11 cellular contexts compared by ENCODE assay signal in genomic region chr18:9710037-9710436, GRCh38. TPM values are rescaled to one million over a fixed set of nuclear protein-coding genes. Genes with fewer than 3 reads are reported as not detected.
DNase-seq lines count a peak whose midpoint lies in the region; ATAC-seq, FAIRE-seq and TF ChIP-seq lines count a peak whose summit lies in the region.
"Had no signal": no experiment of that assay in that cellular context is flagged by ENCODE, and none has a peak within 500 bp of the region (broad histone marks: within the 10 kb centered on the region; RNA-seq: fewer than 3 reads in every experiment).

No MANE protein-coding gene starts in this region.

- POLR2A ChIA-PET in activated CD4-positive, alpha-beta T cell treated with anti-CD3 and anti-CD28 coated beads, Interleukin-2, amount 10 ng/mL, durations not matched to agents 7 days and 5 days (lab: Charles Lee), result no interaction called here
- POLR2A ChIA-PET in activated CD4-positive, alpha-beta T cell treated with anti-CD3 and anti-CD28 coated beads for 36 hours (lab: Charles Lee), result interaction anchor here (0.8 kb wide), 1 partner anchor 11 kb away, joined by 3 read pairs; no protein-coding TSS in a partner anchor
- POLR2A ChIA-PET in K562 (lab: Yijun Ruan, JAX), result interaction anchor here (0.6 to 0.8 kb wide), 3 partner anchors 13 to 613 kb away, joined by 3 to 4 read pairs (median 4); no protein-coding TSS in a partner anchor

- H3K27ac ChIP-seq in K562 (ENCODE audit: extremely low read depth, low read depth, low read length) (no peak overlapping the region), tibial nerve (peak overlapping the region in 3 of 4 donors; percentile 90 to 95 (median 93))

- TF ChIP-seq CTCF in K562 (IDR thresholded peaks at IDR 0.05 in 2 of 3, conservative IDR thresholded peaks at IDR 0.05 in 1 of 3; ENCODE audit: insufficient read depth in 2 of 3, low read depth in 1 of 3, low read length in 3 of 3), result no peak
- no peak for TF ChIP-seq CTCF in tibial nerve (IDR thresholded peaks at IDR 0.05)

- H2AFZ ChIP-seq in K562 (ENCODE audit: low read depth, low read length), result no peak overlapping the region

- peaks cover 42 to 64% of the 10 kb centered on the region in 2 experiments for H3K4me1 ChIP-seq in K562 (replicated peaks in 1 of 2; ENCODE audit: control insufficient read depth in 2 of 2, insufficient read depth in 2 of 2, low read length in 2 of 2)
- H3K4me1 ChIP-seq in mononuclear cell (ENCODE audit: insufficient read depth, low read length), result peaks cover 70% of the 10 kb centered on the region
- H3K4me1 ChIP-seq in tibial nerve, result peaks cover 0 to 36% (median 8%) of the 10 kb centered on the region in 4 donors

- H3K27me3 ChIP-seq in K562 (ENCODE audit: control insufficient read depth in 2 of 2, insufficient read depth in 2 of 2, low read length in 2 of 2) (no peaks in the 10 kb centered on the region), mononuclear cell (ENCODE audit: insufficient read depth, low read length) (peaks cover 7% of the 10 kb centered on the region), tibial nerve (no peaks in the 10 kb centered on the region)

- no peaks in the 10 kb centered on the region for H3K9me1 ChIP-seq in K562 (ENCODE audit: control insufficient read depth, insufficient read depth, low read length)

- no peaks in the 10 kb centered on the region for H3K9me3 ChIP-seq in K562 (replicated peaks; ENCODE audit: control insufficient read depth, insufficient read depth, low read depth, low read length)
- H3K9me3 ChIP-seq in mononuclear cell (ENCODE audit: low read depth, low read length), result no peaks in the 10 kb centered on the region
- no peaks in the 10 kb centered on the region for H3K9me3 ChIP-seq in tibial nerve

- WGBS in K562 (ENCODE audit: insufficient coverage, low coverage, missing lambda C conversion rate), result 82% methylated on average over 4 of the region's 4 CpGs
- WGBS in tibial nerve, 2 donors, result 82 to 84% methylated on average over 4 of the region's 4 CpGs

- no peak overlapping the region; the same call in 1 of the 2 replicates for H3K4me3 ChIP-seq in K562
- peak overlapping the region; percentile 67 for H3K4me3 ChIP-seq in mononuclear cell (ENCODE audit: low read length)
- peak overlapping the region in 2 of 4 donors; percentile 82 to 89 for H3K4me3 ChIP-seq in tibial nerve
- H3K4me3 ChIP-seq: lung had no signal

- no peak for DNase-seq in activated CD4-positive, alpha-beta T cell treated with anti-CD3 and anti-CD28 coated beads, Interleukin-2, amount 10 ng/mL, durations not matched to agents 7 days and 5 days
- DNase-seq in activated CD4-positive, alpha-beta T cell treated with anti-CD3 and anti-CD28 coated beads for 36 hours, result no peak
- no peak for DNase-seq in K562 (ENCODE audit: extremely low read depth in 1 of 4, low spot score in 3 of 4)
- no peak for DNase-seq in tibial nerve (ENCODE audit: low spot score in 2 of 2)
- no peak for DNase-seq in COLO668 (lab: John Stamatoyannopoulos, UW; ENCODE audit: unreplicated experiment)
- no peak for DNase-seq in SIG-M5 (lab: John Stamatoyannopoulos, UW)
- DNase-seq: activated T-cell treated with anti-CD3 and anti-CD28 coated beads, Interleukin-2, amount 50 U/mL, for 24 hours; stimulated activated CD4-positive, alpha-beta T cell treated with anti-CD3 and anti-CD28 coated beads, Interleukin-4, amount 100 ng/mL, for 4 hours had no signal

- H3K36me3 ChIP-seq in K562 (ENCODE audit: control insufficient read depth, insufficient read depth, low read length), result peaks cover 17% of the 10 kb centered on the region; the same call in 2 of the 3 replicates
- H3K36me3 ChIP-seq in tibial nerve, result no peaks in the 10 kb centered on the region

- BruUV-seq in K562 (replicated peaks; lab: Mats Ljungman, UMichigan), result no TSS peak

- no peak for TF ChIP-seq EP300 in K562 (IDR thresholded peaks at IDR 0.05; ENCODE audit: low read length)
- TF ChIP-seq EP300 in tibial nerve (IDR thresholded peaks at IDR 0.05), result no peak

- H3K4me1 Mint-ChIP-seq in activated CD4-positive, alpha-beta T cell treated with anti-CD3 and anti-CD28 coated beads, Interleukin-2, amount 10 ng/mL, durations not matched to agents 7 days and 5 days, result peaks cover 43% of the 10 kb centered on the region
- H3K4me1 Mint-ChIP-seq in activated CD4-positive, alpha-beta T cell treated with anti-CD3 and anti-CD28 coated beads for 36 hours, result peaks cover 31% of the 10 kb centered on the region

- 0 out of 2 replicates have a peak overlapping the region, but pooled peaks have one; percentile 80 for H3K4me2 ChIP-seq in K562 (ENCODE audit: insufficient read depth, low read length)

- no peaks in the 10 kb centered on the region for H3K36me3 Mint-ChIP-seq in activated CD4-positive, alpha-beta T cell treated with anti-CD3 and anti-CD28 coated beads, Interleukin-2, amount 10 ng/mL, durations not matched to agents 7 days and 5 days (ENCODE audit: low read depth)
- no peaks in the 10 kb centered on the region for H3K36me3 Mint-ChIP-seq in activated CD4-positive, alpha-beta T cell treated with anti-CD3 and anti-CD28 coated beads for 36 hours (ENCODE audit: low read depth)

- in situ Hi-C loops in K562 (cut with MboI), result no loop called here

- H3K9ac ChIP-seq in K562 (ENCODE audit: insufficient read depth in 1 of 2, low read depth in 2 of 2, low read length in 2 of 2), result no peak overlapping the region

- no peak for ATAC-seq in activated CD4-positive, alpha-beta T cell treated with anti-CD3 and anti-CD28 coated beads for 36 hours
- no peak for ATAC-seq in K562
- no peak for ATAC-seq in HG02973 (IDR thresholded peaks at IDR 0.05; ENCODE audit: unreplicated experiment)

- no peak for FAIRE-seq in K562 (lab: Jason Lieb, UNC)

- no peak for TF ChIP-seq RAD21 in K562 (CRISPR knock-in tag; conservative IDR thresholded peaks at IDR 0.05 in 1 of 2, IDR thresholded peaks at IDR 0.05 in 1 of 2)

- H3K9me3 Mint-ChIP-seq in activated CD4-positive, alpha-beta T cell treated with anti-CD3 and anti-CD28 coated beads, Interleukin-2, amount 10 ng/mL, durations not matched to agents 7 days and 5 days, result no peaks in the 10 kb centered on the region
- H3K9me3 Mint-ChIP-seq in activated CD4-positive, alpha-beta T cell treated with anti-CD3 and anti-CD28 coated beads for 36 hours (ENCODE audit: low read depth), result no peaks in the 10 kb centered on the region
- H3K9me3 Mint-ChIP-seq: activated T-cell treated with anti-CD3 and anti-CD28 coated beads, Interleukin-2, amount 50 U/mL, for 24 hours had no signal

- TF ChIP-seq POLR2A in K562 (conservative IDR thresholded peaks at IDR 0.05) (no peak), tibial nerve (IDR thresholded peaks at IDR 0.05) (no peak)

- H3K27me3 Mint-ChIP-seq in activated CD4-positive, alpha-beta T cell treated with anti-CD3 and anti-CD28 coated beads, Interleukin-2, amount 10 ng/mL, durations not matched to agents 7 days and 5 days, result peaks cover 79% of the 10 kb centered on the region
- H3K27me3 Mint-ChIP-seq in activated CD4-positive, alpha-beta T cell treated with anti-CD3 and anti-CD28 coated beads for 36 hours, result peaks cover 78% of the 10 kb centered on the region

- intact Hi-C loops in activated CD4-positive, alpha-beta T cell treated with anti-CD3 and anti-CD28 coated beads for 36 hours (cut with DNase I, micrococcal nuclease), result loop anchor here in 1 of 2 experiments (2.0 kb wide), 1 partner anchor 567 kb away; no protein-coding TSS in a partner anchor
- intact Hi-C loops in K562 (cut with micrococcal nuclease), result no loop called here

- H4K20me1 ChIP-seq in K562 (replicated peaks; ENCODE audit: control insufficient read depth, insufficient read depth, low read length), result 0 out of 2 replicates have a peak, but pooled peaks cover 3% of the 10 kb centered on the region

- H3K27ac Mint-ChIP-seq in activated CD4-positive, alpha-beta T cell treated with anti-CD3 and anti-CD28 coated beads, Interleukin-2, amount 10 ng/mL, durations not matched to agents 7 days and 5 days, result no peak overlapping the region
- no peak overlapping the region for H3K27ac Mint-ChIP-seq in activated CD4-positive, alpha-beta T cell treated with anti-CD3 and anti-CD28 coated beads for 36 hours
- H3K27ac Mint-ChIP-seq: activated T-cell treated with anti-CD3 and anti-CD28 coated beads, Interleukin-2, amount 50 U/mL, for 24 hours had no signal

- peaks cover 66% of the 10 kb centered on the region for H3K79me2 ChIP-seq in K562 (ENCODE audit: control insufficient read depth, insufficient read depth, low read length)

- CTCF ChIA-PET in activated CD4-positive, alpha-beta T cell treated with anti-CD3 and anti-CD28 coated beads, Interleukin-2, amount 10 ng/mL, durations not matched to agents 7 days and 5 days (lab: Charles Lee), result no interaction called here
- CTCF ChIA-PET in activated CD4-positive, alpha-beta T cell treated with anti-CD3 and anti-CD28 coated beads for 36 hours (lab: Charles Lee), result no interaction called here
- CTCF ChIA-PET in K562 (lab: Yijun Ruan, JAX; ENCODE audit: low intra/inter-chr PET ratio), result no interaction called here

- peak overlapping the region; percentile 35 for H3K4me3 Mint-ChIP-seq in activated CD4-positive, alpha-beta T cell treated with anti-CD3 and anti-CD28 coated beads, Interleukin-2, amount 10 ng/mL, durations not matched to agents 7 days and 5 days
- no peak overlapping the region for H3K4me3 Mint-ChIP-seq in activated CD4-positive, alpha-beta T cell treated with anti-CD3 and anti-CD28 coated beads for 36 hours

RNA-seq across cellular contexts. Expression of gene RAB31, which starts 1.9 kb away (rescaled TPM):
- 1 to 10 TPM in 1 of 2 experiments, under 1 TPM in 1; 0.92 to 1.3 TPM for total RNA-seq in activated CD4-positive, alpha-beta T cell treated with anti-CD3 and anti-CD28 coated beads, Interleukin-2, amount 10 ng/mL, durations not matched to agents 7 days and 5 days
- total RNA-seq in activated CD4-positive, alpha-beta T cell treated with anti-CD3 and anti-CD28 coated beads for 36 hours, result 1 to 10 TPM in 1 of 2 experiments, under 1 TPM in 1; 0.48 to 1.8 TPM
- total RNA-seq in K562 (2011; cell fraction: chromatin; rRNA removed; ENCODE audit: low replicate concordance), result 62.1 and 65.0 TPM in 2 replicates
- 26.5 and 31.9 TPM in 2 replicates for total RNA-seq in K562 (2011; cell fraction: nucleolus; rRNA removed)
- 43.2 and 112 TPM in 2 replicates for total RNA-seq in K562 (2011; cell fraction: nucleoplasm; rRNA removed)
- total RNA-seq in K562 (2014; rRNA removed), result 34.9 and 43.1 TPM in 2 replicates
- total RNA-seq in K562 (2014; rRNA removed; fragmentation: Illumina TruSeq; extraction: Trizol), result 44.1 and 51.7 TPM in 2 replicates
- 36.8 and 41.3 TPM in 2 replicates for total RNA-seq in K562 (2015; rRNA removed; fragmentation: Illumina TruSeq; extraction: Trizol)
- 57.7 and 66.1 TPM in 2 replicates for total RNA-seq in K562 (2021)
- polyA plus RNA-seq in K562 (2011; rRNA removed), result 32.8 and 70.4 TPM in 2 replicates
- polyA plus RNA-seq in K562 (2011; cell fraction: cytosol; rRNA removed), result 26.1 and 28.8 TPM in 2 replicates
- 33.7 and 65.3 TPM in 2 replicates for polyA plus RNA-seq in K562 (2011; cell fraction: nucleus; rRNA removed)
- 37.3 and 45.1 TPM in 2 replicates for polyA plus RNA-seq in K562 (2012)
- 47.9 and 50.9 TPM in 2 replicates for polyA plus RNA-seq in K562 (2014; fragmentation: Illumina TruSeq; extraction: Trizol)
- polyA plus RNA-seq in K562 (2014; fragmentation: Nextera tagmentation; extraction: Ambion mirVana), result 10 to 100 TPM; 20.7 to 25.6 TPM
- polyA plus RNA-seq in K562 (2014; rRNA removed), result 25.6 and 29.0 TPM in 2 replicates
- polyA minus RNA-seq in K562 (2011; rRNA and poly(A)+ RNA removed), result 89.7 and 166 TPM in 2 replicates
- 27.4 and 41.0 TPM in 2 replicates for polyA minus RNA-seq in K562 (2011; cell fraction: cytosol; rRNA and poly(A)+ RNA removed)
- 32.4 and 49.9 TPM in 2 replicates for polyA minus RNA-seq in K562 (2011; cell fraction: nucleus; rRNA and poly(A)+ RNA removed)
- 47.8 TPM for total RNA-seq in mononuclear cell
- total RNA-seq in tibial nerve, result 10 to 100 TPM; 27.1 to 54.4 (median 44.3) TPM

Comparison
In these comparisons a context has a peak if more than half of its experiments do, and no peak if none do; other contexts are left out.
1. RNA of gene RAB31, which starts 1.9 kb away (total RNA-seq): 47.8 TPM in mononuclear cell (single experiment), 27.1 to 54.4 TPM in tibial nerve and 26.5 to 112 TPM in K562; 0.48 to 1.8 TPM in activated CD4-positive, alpha-beta T cell treated with anti-CD3 and anti-CD28 coated beads for 36 hours and 0.92 to 1.3 TPM in activated CD4-positive, alpha-beta T cell treated with anti-CD3 and anti-CD28 coated beads, Interleukin-2, amount 10 ng/mL, durations not matched to agents 7 days and 5 days; every median in the first group is over 4 times any median in the second.